In the genomic region with DNA sequence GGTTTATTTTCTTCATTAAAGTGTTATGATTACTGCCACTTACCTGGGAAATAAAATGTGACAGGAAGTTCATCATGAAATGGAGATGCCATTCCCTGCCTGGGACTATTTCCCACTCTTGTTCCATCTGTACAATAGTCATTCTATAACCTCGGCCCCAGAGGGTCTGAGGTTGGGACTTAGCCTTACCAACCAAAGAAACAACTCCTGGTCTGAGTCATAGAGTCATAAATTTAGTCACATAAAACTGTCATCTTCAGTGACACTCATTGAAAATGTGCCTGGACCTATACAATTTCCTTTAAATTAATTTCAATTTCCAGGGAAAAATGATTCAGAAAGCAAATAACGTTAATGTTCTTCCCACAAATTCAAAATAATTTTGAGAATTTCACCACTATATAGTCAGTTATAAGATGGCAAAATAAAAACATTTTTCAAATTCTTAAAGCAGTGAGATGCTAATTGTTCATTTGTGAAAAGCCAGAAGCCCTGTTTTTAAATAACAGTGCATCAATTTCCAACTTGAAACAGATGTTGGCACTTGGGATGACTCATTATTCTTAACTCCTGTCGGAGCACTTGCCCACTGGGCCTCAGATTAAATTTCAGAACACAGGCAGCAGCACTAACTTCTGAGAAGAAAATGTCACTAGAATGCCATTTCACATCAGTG, we compare ENCODE assay signal across 8 cellular contexts.
DNase-seq lines count a peak whose midpoint lies in the region; ATAC-seq and TF ChIP-seq lines count a peak whose summit lies in the region.

No MANE protein-coding gene starts in this region.

- no peaks in the 10 kb centered on the region for H3K4me1 ChIP-seq in sigmoid colon
- H3K4me1 ChIP-seq in upper lobe of left lung: no peaks in the 10 kb centered on the region

- ATAC-seq in GM19452 (IDR thresholded peaks at IDR 0.05; ENCODE audit: unreplicated experiment) (peak; percentile 88), HG03354 (IDR thresholded peaks at IDR 0.05; ENCODE audit: poor library complexity, severe bottlenecking, unreplicated experiment) (peak; percentile 79), upper lobe of left lung (ENCODE audit: low FRiP score in 2 of 2) (no peak)

- H3K4me3 ChIP-seq in brain microvascular endothelial cell (ENCODE audit: low read depth, low read length) (no peak overlapping the region), sigmoid colon (no peak overlapping the region), upper lobe of left lung (no peak overlapping the region)

- intact Hi-C loops in sigmoid colon (cut with DNase I): no loop called here

- WGBS in sigmoid colon, 2 donors: 48 to 50% methylated on average over 3 of the region's 3 CpGs
- WGBS in upper lobe of left lung, 2 donors: 64 to 70% methylated on average over 3 of the region's 3 CpGs

- no peak for TF ChIP-seq EP300 in sigmoid colon (IDR thresholded peaks at IDR 0.05)
- no peak for TF ChIP-seq EP300 in upper lobe of left lung (IDR thresholded peaks at IDR 0.05)

- peaks cover 0 to 7% (median 0%) of the 10 kb centered on the region in 4 donors for H3K9me3 ChIP-seq in sigmoid colon
- no peaks in the 10 kb centered on the region for H3K9me3 ChIP-seq in upper lobe of left lung

- no peak for TF ChIP-seq CTCF in brain microvascular endothelial cell (IDR thresholded peaks at IDR 0.05; ENCODE audit: low read depth, low read length, missing control alignments)
- no peak for TF ChIP-seq CTCF in sigmoid colon (IDR thresholded peaks at IDR 0.05)
- TF ChIP-seq CTCF in upper lobe of left lung (IDR thresholded peaks at IDR 0.05): no peak

- DNase-seq in EH (ENCODE audit: low read depth) (peak; percentile 80), brain microvascular endothelial cell (peak; percentile 29), sigmoid colon (no peak), NCI-H748 treated with DMSO at 0.1 percent for 48 hours (lab: John Stamatoyannopoulos, UW) (no peak), upper lobe of left lung (no peak), amygdala (lab: John Stamatoyannopoulos, UW) (no peak)

- H3K36me3 ChIP-seq in brain microvascular endothelial cell (replicated peaks) (no peaks in the 10 kb centered on the region), sigmoid colon (no peaks in the 10 kb centered on the region), upper lobe of left lung (no peaks in the 10 kb centered on the region)

- in situ Hi-C loops in brain microvascular endothelial cell (cut with HindIII; ENCODE audit: low pct_ligation_motif_present, low sequenced_read_pairs): no loop called here

- H3K27me3 ChIP-seq in brain microvascular endothelial cell (replicated peaks): no peaks in the 10 kb centered on the region
- H3K27me3 ChIP-seq in sigmoid colon: no peaks in the 10 kb centered on the region
- H3K27me3 ChIP-seq in upper lobe of left lung: no peaks in the 10 kb centered on the region

- H3K27ac ChIP-seq in brain microvascular endothelial cell: no peak overlapping the region
- no peak overlapping the region for H3K27ac ChIP-seq in sigmoid colon
- no peak overlapping the region for H3K27ac ChIP-seq in upper lobe of left lung

- TF ChIP-seq POLR2A in sigmoid colon (IDR thresholded peaks at IDR 0.05): no peak
- no peak for TF ChIP-seq POLR2A in upper lobe of left lung (IDR thresholded peaks at IDR 0.05)

Comparison
In these comparisons a context has a peak if more than half of its experiments do, and no peak if none do; other contexts are left out.
1. DNase-seq: peak in EH (single experiment) and brain microvascular endothelial cell (single experiment); none in sigmoid colon (single experiment), NCI-H748 treated with DMSO at 0.1 percent for 48 hours (single experiment), upper lobe of left lung (0 of 2) and amygdala (0 of 56).
2. ATAC-seq: peak in GM19452 (single experiment) and HG03354 (single experiment); none in upper lobe of left lung (0 of 2).